In genomic region chr20:10595985-10596384, GRCh38 we compare ENCODE assay signal across 1 cellular context.
TF ChIP-seq lines count a peak whose summit lies in the region.

No MANE protein-coding gene starts in this region.

TF ChIP-seq in IMR-90, 13 proteins besides CTCF, POLR2A, EP300 and RAD21 (continued from another document):
- TF ChIP-seq MAZ (IDR thresholded peaks at IDR 0.05; ENCODE audit: borderline replicate concordance, low read depth, low read length) (no peak), MXI1 (IDR thresholded peaks at IDR 0.05; ENCODE audit: borderline replicate concordance, low read depth, low read length) (no peak), MAFK (IDR thresholded peaks at IDR 0.05; ENCODE audit: low read depth, low read length) (no peak), FOS (IDR thresholded peaks at IDR 0.05; ENCODE audit: low read depth, low read length) (no peak)
